Comparison of ENCODE assay signal across 27 cellular contexts in the genomic region with DNA sequence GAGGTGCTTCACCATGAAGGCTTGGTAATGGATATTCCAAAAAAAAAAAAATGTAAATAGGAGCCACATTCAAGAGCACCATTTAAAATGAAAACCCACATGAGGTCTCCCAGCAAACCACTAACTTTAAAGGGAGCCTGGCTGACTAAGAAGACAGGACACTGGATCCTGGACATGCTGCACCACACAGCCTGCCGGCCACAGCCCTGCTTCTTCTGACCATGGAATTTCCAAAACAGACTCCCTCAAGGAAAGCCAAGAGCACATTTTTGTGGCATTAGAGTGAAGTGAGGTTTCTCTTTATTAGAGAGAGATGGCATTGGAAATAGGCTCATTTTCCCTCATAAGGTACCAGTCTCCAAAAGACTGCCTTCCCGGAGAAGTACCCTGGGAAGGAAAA.
DNase-seq lines count a peak whose midpoint lies in the region; ATAC-seq lines count a peak whose summit lies in the region.
"Had no signal": no experiment of that assay in that cellular context is flagged by ENCODE, and none has a peak within 500 bp of the region (broad histone marks: within the 10 kb centered on the region; RNA-seq: fewer than 3 reads in every experiment).

No MANE protein-coding gene starts in this region.

- H3K9me3 Mint-ChIP-seq in CD8-positive, alpha-beta memory T cell, result no peaks in the 10 kb centered on the region
- H3K9me3 Mint-ChIP-seq: activated CD4-positive, alpha-beta memory T cell treated with anti-CD3 and anti-CD28 coated beads, Interleukin-2, amount 10 ng/mL, durations not matched to agents 7 days and 5 days; activated naive CD4-positive, alpha-beta T cell treated with anti-CD3 and anti-CD28 coated beads for 36 hours; nephron had no signal

- no peaks in the 10 kb centered on the region for H3K36me3 Mint-ChIP-seq in CD8-positive, alpha-beta memory T cell
- H3K36me3 Mint-ChIP-seq: immature natural killer cell had no signal

- DNase-seq in AG08396 (ENCODE audit: low spot score), result peak; percentile 11
- DNase-seq in GM04503 (ENCODE audit: low read depth), result peak; percentile 55
- DNase-seq in adipocyte (ENCODE audit: low read depth), result peak; percentile 19
- peak; percentile 82 for DNase-seq in myocyte (ENCODE audit: low read depth)
- DNase-seq in CD8-positive, alpha-beta memory T cell, result no peak
- DNase-seq in activated T-cell treated with anti-CD3 and anti-CD28 coated beads, Interleukin-2, amount 50 U/mL, for 1 hour, result no peak
- DNase-seq: activated CD4-positive, alpha-beta memory T cell treated with anti-CD3 and anti-CD28 coated beads, Interleukin-2, amount 10 ng/mL, durations not matched to agents 7 days and 5 days; activated CD8-positive, alpha-beta memory T cell treated with anti-CD3 and anti-CD28 coated beads, Interleukin-2, amount 50 U/mL, for 48 hours; activated naive CD4-positive, alpha-beta T cell treated with anti-CD3 and anti-CD28 coated beads for 36 hours; COR-L47; GDM1; GOT3; immature natural killer cell; left colon; NCI-H2029; NCI-H524 treated with DMSO at 0.1 percent for 48 hours; pancreas; SHP77; stimulated activated CD4-positive, alpha-beta T cell treated with anti-CD3 and anti-CD28 coated beads, Interleukin-1b, Interleukin-23, amount 100 ng/mL, for 48 hours; stimulated activated naive CD8-positive, alpha-beta T cell treated with anti-CD3 and anti-CD28 coated beads, Interleukin-15, Interleukin-2, amounts not matched to agents 100 U/mL and 50 U/mL, for 24 hours; testis had no signal

- H3K4me3 Mint-ChIP-seq in CD8-positive, alpha-beta memory T cell, result no peak overlapping the region
- H3K4me3 Mint-ChIP-seq: activated CD4-positive, alpha-beta memory T cell treated with anti-CD3 and anti-CD28 coated beads, Interleukin-2, amount 10 ng/mL, durations not matched to agents 7 days and 5 days; activated naive CD4-positive, alpha-beta T cell treated with anti-CD3 and anti-CD28 coated beads for 36 hours; immature natural killer cell; nephron had no signal

- H3K9me3 ChIP-seq in adipocyte (ENCODE audit: control insufficient read depth, low read length), result no peaks in the 10 kb centered on the region
- H3K9me3 ChIP-seq in CD8-positive, alpha-beta memory T cell (ENCODE audit: low read length), result no peaks in the 10 kb centered on the region
- H3K9me3 ChIP-seq: BLaER1 treated with 17β-estradiol and CSF1 and Interleukin-3, amounts not matched to agents 10 nM and 100 nM; pancreas; testis had no signal

- CTCF ChIA-PET in CD8-positive, alpha-beta memory T cell (lab: Charles Lee), result interaction anchor here (0.8 kb wide), 1 partner anchor 38 kb away, joined by 3 read pairs; no protein-coding TSS in a partner anchor

- no peak overlapping the region for H3K27ac Mint-ChIP-seq in CD8-positive, alpha-beta memory T cell
- H3K27ac Mint-ChIP-seq: activated CD4-positive, alpha-beta memory T cell treated with anti-CD3 and anti-CD28 coated beads, Interleukin-2, amount 10 ng/mL, durations not matched to agents 7 days and 5 days; activated naive CD4-positive, alpha-beta T cell treated with anti-CD3 and anti-CD28 coated beads for 36 hours; immature natural killer cell; nephron had no signal

- H3K27ac ChIP-seq in CD8-positive, alpha-beta memory T cell (ENCODE audit: low read depth, low read length), result no peak overlapping the region
- H3K27ac ChIP-seq: BLaER1 treated with 17β-estradiol and CSF1 and Interleukin-3, amounts not matched to agents 10 nM and 100 nM; pancreas; testis had no signal

- H3K4me1 Mint-ChIP-seq in CD8-positive, alpha-beta memory T cell, result no peaks in the 10 kb centered on the region
- H3K4me1 Mint-ChIP-seq: activated CD4-positive, alpha-beta memory T cell treated with anti-CD3 and anti-CD28 coated beads, Interleukin-2, amount 10 ng/mL, durations not matched to agents 7 days and 5 days; immature natural killer cell had no signal

- no peaks in the 10 kb centered on the region for H3K27me3 ChIP-seq in adipocyte (replicated peaks; ENCODE audit: control insufficient read depth, insufficient read depth, low read length)
- H3K27me3 ChIP-seq in CD8-positive, alpha-beta memory T cell (ENCODE audit: insufficient read depth, low read length, poor library complexity, severe bottlenecking), result no peaks in the 10 kb centered on the region
- H3K27me3 ChIP-seq: BLaER1 treated with 17β-estradiol and CSF1 and Interleukin-3, amounts not matched to agents 10 nM and 100 nM; pancreas; testis had no signal

- H3K4me1 ChIP-seq in adipocyte (ENCODE audit: control insufficient read depth, insufficient read depth, low read length), result peaks cover 10% of the 10 kb centered on the region
- no peaks in the 10 kb centered on the region for H3K4me1 ChIP-seq in CD8-positive, alpha-beta memory T cell (ENCODE audit: insufficient read depth, low read length)
- H3K4me1 ChIP-seq: BLaER1 treated with 17β-estradiol and CSF1 and Interleukin-3, amounts not matched to agents 10 nM and 100 nM; pancreas; testis had no signal

- H3K4me3 ChIP-seq in adipocyte (ENCODE audit: low read length), result no peak overlapping the region
- no peak overlapping the region for H3K4me3 ChIP-seq in CD8-positive, alpha-beta memory T cell (ENCODE audit: low read length)
- H3K4me3 ChIP-seq: BLaER1 treated with 17β-estradiol and CSF1 and Interleukin-3, amounts not matched to agents 10 nM and 100 nM; K562; pancreas; testis had no signal

- H3K27me3 Mint-ChIP-seq in CD8-positive, alpha-beta memory T cell, result peaks cover 17 to 48% of the 10 kb centered on the region in 2 donors

- ATAC-seq in HG03354 (IDR thresholded peaks at IDR 0.05; ENCODE audit: poor library complexity, severe bottlenecking, unreplicated experiment), result no peak
- ATAC-seq in GM19463 (IDR thresholded peaks at IDR 0.05; ENCODE audit: unreplicated experiment), result no peak
- ATAC-seq: K562; left colon; Panc1; stimulated activated naive CD8-positive, alpha-beta T cell treated with anti-CD3 and anti-CD28 coated beads, Interleukin-15, Interleukin-2, amounts not matched to agents 100 U/mL and 50 U/mL, for 24 hours had no signal

- no peaks in the 10 kb centered on the region for H3K36me3 ChIP-seq in adipocyte (ENCODE audit: control insufficient read depth, insufficient read depth, low read length, severe bottlenecking)
- H3K36me3 ChIP-seq in CD8-positive, alpha-beta memory T cell (ENCODE audit: insufficient read depth, low read length), result no peaks in the 10 kb centered on the region
- H3K36me3 ChIP-seq: BLaER1 treated with 17β-estradiol and CSF1 and Interleukin-3, amounts not matched to agents 10 nM and 100 nM; pancreas had no signal

- POLR2A ChIA-PET in CD8-positive, alpha-beta memory T cell (lab: Charles Lee), result no interaction called here

- no peak overlapping the region for H3K9ac ChIP-seq in adipocyte (ENCODE audit: low read length)
- H3K9ac ChIP-seq: BLaER1 treated with 17β-estradiol and CSF1 and Interleukin-3, amounts not matched to agents 10 nM and 100 nM had no signal

Comparison
In these comparisons a context has a peak if more than half of its experiments do, and no peak if none do; other contexts are left out.
1. DNase-seq: peak in AG08396 (single experiment), GM04503 (single experiment), adipocyte (single experiment) and myocyte (single experiment); none in CD8-positive, alpha-beta memory T cell (0 of 5) and activated T-cell treated with anti-CD3 and anti-CD28 coated beads, Interleukin-2, amount 50 U/mL, for 1 hour (single experiment).